7 cellular contexts compared by ENCODE assay signal in genomic region chr19:56916528-56916927, GRCh38.
"Had no signal": no experiment of that assay in that cellular context is flagged by ENCODE, and none has a peak within 500 bp of the region (broad histone marks: within the 10 kb centered on the region; RNA-seq: fewer than 3 reads in every experiment).

No MANE protein-coding gene starts in this region.

- FAIRE-seq: HTR-8/SVneo, K562 had no signal

- H3K9ac ChIP-seq: KMS-11 had no signal

- H3K4me2 ChIP-seq: KMS-11 had no signal

- H3K4me3 ChIP-seq: K562 had no signal

- H3K27ac ChIP-seq: HL-60, KMS-11 had no signal

- DNase-seq: IMR-90, KBM-7, KG1 had no signal

- ATAC-seq: K562 had no signal
